14 cellular contexts compared by ENCODE assay signal in the genomic region with DNA sequence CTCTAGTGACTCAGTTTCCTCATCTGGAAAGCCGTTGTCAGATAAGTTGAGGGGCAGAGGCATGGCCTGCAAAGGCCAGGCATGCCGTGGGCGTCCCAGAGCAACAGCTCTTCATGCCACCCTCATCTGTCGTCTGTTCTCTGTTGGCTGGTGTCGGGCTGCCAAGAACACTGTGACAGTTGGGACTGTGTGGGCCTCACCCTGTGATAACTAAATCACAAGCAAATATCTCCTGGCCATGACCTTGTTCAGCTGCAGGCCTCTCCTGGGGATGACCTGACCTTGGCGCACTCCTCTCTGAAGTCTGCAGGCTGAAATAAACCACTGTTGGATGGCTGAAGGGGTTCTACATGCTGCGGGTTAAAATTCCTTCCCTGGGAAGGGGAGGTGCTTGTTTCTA.
A peak's percentile ranks its signal among the peaks of the same experiment; 100 is the strongest.
DNase-seq lines count a peak whose midpoint lies in the region; ATAC-seq and TF ChIP-seq lines count a peak whose summit lies in the region.
"Had no signal": no experiment of that assay in that cellular context is flagged by ENCODE, and none has a peak within 500 bp of the region (broad histone marks: within the 10 kb centered on the region; RNA-seq: fewer than 3 reads in every experiment).

No MANE protein-coding gene starts in this region.

- H3K4me1 ChIP-seq in H9 (ENCODE audit: insufficient read depth, low read length) (0 out of 2 replicates have a peak, but pooled peaks cover 5% of the 10 kb centered on the region), heart right ventricle (peaks cover 0 to 6% (median 0%) of the 10 kb centered on the region in 9 donors)
- H3K4me1 ChIP-seq: A549 had no signal

- no peak overlapping the region for H3K9ac ChIP-seq in H9 (ENCODE audit: extremely low read depth, insufficient read length, low read length)

- peak overlapping the region; percentile 64 for H2BK20ac ChIP-seq in H9 (ENCODE audit: low read depth, low read length, poor library complexity, severe bottlenecking)

- peaks cover 17 to 18% of the 10 kb centered on the region in 2 experiments for H3K4me1 Mint-ChIP-seq in H9

- H3K4me3 ChIP-seq in heart right ventricle: no peak overlapping the region
- H3K4me3 ChIP-seq: A549, GM23338 had no signal

- no peak for DNase-seq in H9
- peak; percentile 18 to 70 for DNase-seq in erythroblast (lab: John Stamatoyannopoulos, UW)
- DNase-seq in heart right ventricle: peak in 1 of 2 donors; percentile 22
- peak; percentile 12 for DNase-seq in myocyte (ENCODE audit: low read depth)
- DNase-seq in NOMO-1 treated with DMSO at 0.1 percent for 48 hours (lab: John Stamatoyannopoulos, UW; ENCODE audit: unreplicated experiment): no peak
- no peak for DNase-seq in central memory CD4-positive, alpha-beta T cell
- DNase-seq in activated naive CD4-positive, alpha-beta T cell treated with anti-CD3 and anti-CD28 coated beads, Interleukin-2, amount 50 U/mL, for 72 hours (ENCODE audit: low spot score in 2 of 2): no peak
- DNase-seq: CD8-positive, alpha-beta T cell; COR-L47; DMS153; H7 had no signal

- H3K56ac ChIP-seq in H9 (ENCODE audit: insufficient read length, low read depth, low read length): peak overlapping the region; percentile 33

- H3K4ac ChIP-seq in H9 (ENCODE audit: low read depth, low read length): no peak overlapping the region

- no peak overlapping the region for H4K5ac ChIP-seq in H9 (ENCODE audit: insufficient read length, low read depth, low read length)

- H3K36me3 ChIP-seq in heart right ventricle: no peaks in the 10 kb centered on the region

- no peaks in the 10 kb centered on the region for H3K9me3 Mint-ChIP-seq in H9
- H3K9me3 Mint-ChIP-seq in activated naive CD4-positive, alpha-beta T cell treated with anti-CD3 and anti-CD28 coated beads, Interleukin-2, amount 50 U/mL, for 72 hours: no peaks in the 10 kb centered on the region
- H3K9me3 Mint-ChIP-seq: CD14-positive monocyte; CD8-positive, alpha-beta T cell; GM23338 had no signal

- intact Hi-C loops in heart right ventricle (cut with DNase I): no loop called here

- no peak overlapping the region for H2BK12ac ChIP-seq in H9 (ENCODE audit: insufficient read length, low read depth, low read length)

- TF ChIP-seq CTCF in H9 (conservative IDR thresholded peaks at IDR 0.05) (no peak), heart right ventricle (IDR thresholded peaks at IDR 0.05) (no peak)

- no peak overlapping the region for H2BK5ac ChIP-seq in H9 (ENCODE audit: insufficient read length, low read length)

- no peak overlapping the region for H2BK120ac ChIP-seq in H9 (ENCODE audit: low read depth, low read length, poor library complexity, severe bottlenecking)

- H3K4me3 Mint-ChIP-seq in H9: no peak overlapping the region
- H3K4me3 Mint-ChIP-seq: CD14-positive monocyte; CD8-positive, alpha-beta T cell; GM23338 had no signal

- H3K27me3 ChIP-seq in H9 (ENCODE audit: insufficient read depth, low read length) (no peaks in the 10 kb centered on the region), heart right ventricle (no peaks in the 10 kb centered on the region)

- H3K9me3 ChIP-seq in H9 (ENCODE audit: control insufficient read depth, low read depth, low read length) (no peaks in the 10 kb centered on the region), heart right ventricle (peaks cover 0 to 2% (median 0%) of the 10 kb centered on the region in 11 donors)
- H3K9me3 ChIP-seq: A549 had no signal

- no peak overlapping the region for H3K23ac ChIP-seq in H9 (ENCODE audit: insufficient read length, low read depth, low read length)

- H3K23me2 ChIP-seq in H9 (ENCODE audit: insufficient read length, low read depth, low read length, poor library complexity, severe bottlenecking): no peaks in the 10 kb centered on the region

- H3K27ac Mint-ChIP-seq in H9: no peak overlapping the region
- no peak overlapping the region for H3K27ac Mint-ChIP-seq in activated naive CD4-positive, alpha-beta T cell treated with anti-CD3 and anti-CD28 coated beads, Interleukin-2, amount 50 U/mL, for 72 hours
- H3K27ac Mint-ChIP-seq: CD14-positive monocyte; CD8-positive, alpha-beta T cell; GM23338 had no signal

- no peaks in the 10 kb centered on the region for H3K79me2 ChIP-seq in H9 (ENCODE audit: insufficient read depth, low read length)

- H3K18ac ChIP-seq in H9 (ENCODE audit: insufficient read length, low read depth, low read length): peak overlapping the region; percentile 24

- ATAC-seq in heart right ventricle: peak in 7 of 8 donors; percentile 22 to 90 (median 73)
- no peak for ATAC-seq in activated naive CD4-positive, alpha-beta T cell treated with anti-CD3 and anti-CD28 coated beads, Interleukin-2, amount 50 U/mL, for 72 hours
- ATAC-seq: A549; CD8-positive, alpha-beta T cell; GM23338 had no signal

- H4K8ac ChIP-seq in H9 (replicated peaks; ENCODE audit: insufficient read length, low read depth, low read length): no peak overlapping the region

- no CpG with 5 or more reads among the region's 7 CpGs for WGBS in H9 (ENCODE audit: extremely low coverage, insufficient read length, low lambda C conversion rate)
- 58 to 71% methylated on average over 7 of the region's 7 CpGs for WGBS in heart right ventricle, 2 donors

- H3K27ac ChIP-seq in H9 (ENCODE audit: insufficient read length, low read depth, low read length): no peak overlapping the region
- H3K27ac ChIP-seq in heart right ventricle: no peak overlapping the region
- H3K27ac ChIP-seq: A549 had no signal

- no peak overlapping the region for H4K91ac ChIP-seq in H9 (ENCODE audit: insufficient read length, low read depth, low read length)

- no peak overlapping the region for H2AK5ac ChIP-seq in H9 (ENCODE audit: insufficient read length, low read length)

- H3K27me3 Mint-ChIP-seq in H9 (ENCODE audit: low read depth): no peaks in the 10 kb centered on the region

- no peaks in the 10 kb centered on the region for H3K79me1 ChIP-seq in H9 (ENCODE audit: insufficient read depth, low read depth, low read length, poor library complexity, severe bottlenecking)

- H2BK15ac ChIP-seq in H9 (ENCODE audit: low read depth, low read length): 0 out of 2 replicates have a peak overlapping the region, but pooled peaks have one; percentile 61

- no peak overlapping the region for H3K4me2 ChIP-seq in H9 (ENCODE audit: insufficient read depth, insufficient read length, low read length)
- H3K4me2 ChIP-seq: A549, GM23338 had no signal

- no peak for TF ChIP-seq POLR2A in erythroblast (IDR thresholded peaks at IDR 0.05; ENCODE audit: low read length)

- H4K20me1 ChIP-seq in H9 (ENCODE audit: control insufficient read depth, insufficient read depth, insufficient read length): no peaks in the 10 kb centered on the region

- H3K14ac ChIP-seq in H9 (ENCODE audit: insufficient read depth, low read length): peak overlapping the region; percentile 21; the same call in 1 of the 2 replicates

- no peak overlapping the region for H2AFZ ChIP-seq in H9 (ENCODE audit: low read length)
- H2AFZ ChIP-seq: GM23338 had no signal

- no peak overlapping the region for H3T11ph ChIP-seq in H9 (ENCODE audit: low read length)

- H3K36me3 Mint-ChIP-seq in H9 (ENCODE audit: insufficient read depth in 1 of 3, low read depth in 3 of 3): no peaks in the 10 kb centered on the region
- H3K36me3 Mint-ChIP-seq in activated naive CD4-positive, alpha-beta T cell treated with anti-CD3 and anti-CD28 coated beads, Interleukin-2, amount 50 U/mL, for 72 hours: no peaks in the 10 kb centered on the region
- H3K36me3 Mint-ChIP-seq: CD14-positive monocyte; CD8-positive, alpha-beta T cell had no signal

Comparison
In these comparisons a context has a peak if more than half of its experiments do, and no peak if none do; other contexts are left out.
1. DNase-seq: peak in erythroblast (2 of 2) and myocyte (single experiment); none in H9 (single experiment), NOMO-1 treated with DMSO at 0.1 percent for 48 hours (single experiment), central memory CD4-positive, alpha-beta T cell (single experiment) and activated naive CD4-positive, alpha-beta T cell treated with anti-CD3 and anti-CD28 coated beads, Interleukin-2, amount 50 U/mL, for 72 hours (0 of 2).
2. ATAC-seq: peak in heart right ventricle (7 of 8); none in activated naive CD4-positive, alpha-beta T cell treated with anti-CD3 and anti-CD28 coated beads, Interleukin-2, amount 50 U/mL, for 72 hours (0 of 2).